18 cellular contexts compared by ENCODE assay signal in the genomic region with DNA sequence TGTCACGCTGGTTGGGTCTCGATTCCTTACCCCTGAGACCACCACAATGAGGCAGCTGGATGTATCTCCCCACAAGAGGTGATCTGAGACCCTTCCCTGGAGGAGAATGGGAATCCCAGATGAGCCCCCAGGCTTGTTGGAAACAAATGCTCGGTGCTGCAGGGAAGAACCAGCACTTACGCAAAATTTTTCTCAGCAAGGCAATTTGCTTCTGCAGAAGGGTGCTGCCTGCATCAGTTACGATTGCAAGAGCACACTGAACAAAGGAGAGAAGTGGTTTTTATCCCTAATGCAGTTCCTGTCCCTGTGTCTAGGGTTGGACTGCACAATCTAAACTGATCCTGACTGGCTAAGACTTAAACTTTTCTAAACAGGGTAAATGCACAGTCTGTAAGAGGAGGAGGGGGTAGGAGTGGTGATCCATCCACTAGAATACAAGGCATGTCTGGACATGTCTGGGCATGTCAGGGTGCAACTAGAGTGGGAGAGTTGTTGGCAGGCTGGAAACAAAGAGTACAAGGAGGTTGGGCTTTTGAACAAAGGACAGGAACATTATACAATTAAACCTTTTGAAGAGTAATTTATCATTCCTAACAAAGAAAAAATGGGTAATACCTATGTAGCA.
A peak's percentile ranks its signal among the peaks of the same experiment; 100 is the strongest.
DNase-seq lines count a peak whose midpoint lies in the region; ATAC-seq and TF ChIP-seq lines count a peak whose summit lies in the region.
"Had no signal": no experiment of that assay in that cellular context is flagged by ENCODE, and none has a peak within 500 bp of the region (broad histone marks: within the 10 kb centered on the region; RNA-seq: fewer than 3 reads in every experiment).

No MANE protein-coding gene starts in this region.

- no peak overlapping the region for H2BK15ac ChIP-seq in mesendoderm (replicated peaks; ENCODE audit: low read depth)

- intact Hi-C loops in HCT116 (cut with micrococcal nuclease) (no loop called here), cardiac septum (cut with DNase I) (no loop called here), posterior cingulate gyrus (cut with DNase I) (no loop called here)

- no peak overlapping the region for H3K4ac ChIP-seq in mesendoderm (ENCODE audit: low read depth, low read length)

- no peaks in the 10 kb centered on the region for H3K79me1 ChIP-seq in mesendoderm (ENCODE audit: low read length)

- TF ChIP-seq RAD21 in HCT116 (IDR thresholded peaks at IDR 0.05; ENCODE audit: low read depth): no peak

- 0 out of 4 replicates have a peak, but pooled peaks cover 0 to 6% of the 10 kb centered on the region in 2 experiments for H3K36me3 ChIP-seq in HCT116 (ENCODE audit: control insufficient read depth in 1 of 2, insufficient read depth in 2 of 2, low read length in 2 of 2)
- H3K36me3 ChIP-seq in mesendoderm (ENCODE audit: control insufficient read depth, insufficient read depth, low read length): no peaks in the 10 kb centered on the region
- H3K36me3 ChIP-seq: adrenal gland, gastrocnemius medialis, thyroid gland had no signal

- POLR2A ChIA-PET in HCT116 (lab: Charles Lee): no interaction called here

- H3K4me1 ChIP-seq in HCT116 (ENCODE audit: control insufficient read depth in 1 of 2, insufficient read depth in 2 of 2, low read length in 2 of 2) (0 out of 4 replicates have a peak, but pooled peaks cover 0 to 5% of the 10 kb centered on the region in 2 experiments), mesendoderm (ENCODE audit: control insufficient read depth, low read depth, low read length) (no peaks in the 10 kb centered on the region)
- H3K4me1 ChIP-seq: adrenal gland, gastrocnemius medialis, thyroid gland had no signal

- H3K9me3 ChIP-seq in HCT116 (ENCODE audit: control insufficient read depth in 1 of 2, insufficient read depth in 1 of 2, low read depth in 1 of 2, low read length in 2 of 2): peaks cover 0 to 38% of the 10 kb centered on the region in 2 experiments; a peak in 1 of 4 replicates
- H3K9me3 ChIP-seq: adrenal gland, gastrocnemius medialis, thyroid gland had no signal

- H4K8ac ChIP-seq in mesendoderm (ENCODE audit: low read depth, low read length): no peak overlapping the region

- H3K27me3 ChIP-seq in HCT116 (ENCODE audit: insufficient read depth, low read length): no peaks in the 10 kb centered on the region
- H3K27me3 ChIP-seq in mesendoderm (ENCODE audit: insufficient read depth, low read length, poor library complexity): no peaks in the 10 kb centered on the region
- H3K27me3 ChIP-seq: adrenal gland, gastrocnemius medialis, thyroid gland had no signal

- H4K20me1 ChIP-seq in HCT116 (ENCODE audit: insufficient read depth): no peaks in the 10 kb centered on the region

- no peak overlapping the region for H2BK120ac ChIP-seq in mesendoderm (ENCODE audit: low read depth, low read length)

- no peaks in the 10 kb centered on the region for H3K9me2 ChIP-seq in HCT116 (ENCODE audit: insufficient read depth)

- no peak overlapping the region for H3K23ac ChIP-seq in mesendoderm (ENCODE audit: low read length)

- TF ChIP-seq CTCF in HCT116 (IDR thresholded peaks at IDR 0.05 in 2 of 3, conservative IDR thresholded peaks at IDR 0.05 in 1 of 3; ENCODE audit: borderline replicate concordance in 1 of 3, insufficient read depth in 1 of 3, low read depth in 2 of 3, low read length in 2 of 3): no peak

- no peak overlapping the region for H3K18ac ChIP-seq in mesendoderm (ENCODE audit: low read length)

- WGBS in mesendoderm (ENCODE audit: extremely low coverage, insufficient coverage, low lambda C conversion rate): no CpG with 5 or more reads among the region's 5 CpGs

- in situ Hi-C loops in KBM-7 (cut with MboI; ENCODE audit: low pct_unique_long_range_greater_than_20kb, low sequenced_read_pairs): no loop called here

- no peak overlapping the region for H2AK5ac ChIP-seq in mesendoderm (ENCODE audit: low read length)

- no peak overlapping the region for H3K4me2 ChIP-seq in HCT116 (ENCODE audit: low read length)
- no peak overlapping the region for H3K4me2 ChIP-seq in mesendoderm (ENCODE audit: low read length)

- CTCF ChIA-PET in HCT116 (lab: Charles Lee): no interaction called here

- H3K4me3 ChIP-seq in HCT116 (replicated peaks in 1 of 2; ENCODE audit: low read depth in 1 of 2, low read length in 2 of 2): no peak overlapping the region
- H3K4me3 ChIP-seq in mesendoderm (ENCODE audit: low read length): peak overlapping the region; percentile 10
- H3K4me3 ChIP-seq: adrenal gland, gastrocnemius medialis, thyroid gland had no signal

- H3K27ac ChIP-seq in HCT116 (ENCODE audit: low read depth, low read length) (peak overlapping the region; percentile 14), mesendoderm (ENCODE audit: low read depth, low read length) (no peak overlapping the region)
- H3K27ac ChIP-seq: adrenal gland, gastrocnemius medialis, thyroid gland had no signal

- H3K56ac ChIP-seq in mesendoderm (ENCODE audit: low read length): no peak overlapping the region

- H4K5ac ChIP-seq in mesendoderm (ENCODE audit: low read length): no peak overlapping the region

- H2AFZ ChIP-seq in HCT116 (ENCODE audit: low read depth, low read length, poor library complexity, severe bottlenecking): no peak overlapping the region

- BruUV-seq in HCT116 (replicated peaks; lab: Mats Ljungman, UMichigan): no TSS peak

- ATAC-seq in HCT116: no peak
- ATAC-seq: gastrocnemius medialis, natural killer cell had no signal

- H2BK5ac ChIP-seq in mesendoderm (ENCODE audit: low read length): no peak overlapping the region

- H3K79me2 ChIP-seq in HCT116 (ENCODE audit: insufficient read depth, low read length) (no peaks in the 10 kb centered on the region), mesendoderm (ENCODE audit: control insufficient read depth, insufficient read depth, low read length) (no peaks in the 10 kb centered on the region)

- no peak overlapping the region for H3K9ac ChIP-seq in HCT116 (ENCODE audit: low read length)
- H3K9ac ChIP-seq in mesendoderm (ENCODE audit: low read length): no peak overlapping the region

- TF ChIP-seq POLR2A in HCT116 (IDR thresholded peaks at IDR 0.05; ENCODE audit: borderline replicate concordance, extremely low read depth, insufficient read depth, insufficient read length): no peak

- RAD21 ChIA-PET in HCT116 (lab: Charles Lee; ENCODE audit: low non-redundant PET in 1 of 2, low total read pairs in 2 of 2, uncharacterized antibody in 2 of 2, unreplicated experiment in 2 of 2): no interaction called here

- DNase-seq in HCT116 (ENCODE audit: low read depth, low spot score): no peak
- peak; percentile 38 for DNase-seq in KBM-7
- peak; percentile 27 for DNase-seq in amniotic epithelial cell (ENCODE audit: low read depth)
- peak; percentile 41 for DNase-seq in mesendoderm
- DNase-seq in cardiac septum (ENCODE audit: low spot score): no peak
- DNase-seq in posterior cingulate gyrus: no peak
- no peak for DNase-seq in DMS153 treated with DMSO at 0.1 percent for 48 hours (lab: John Stamatoyannopoulos, UW; ENCODE audit: unreplicated experiment)
- DNase-seq: gastrocnemius medialis; GF-D8; natural killer cell; NCI-H1092; NCI-H2081 treated with DMSO at 0.1 percent for 48 hours; NCI-H510A; stimulated activated CD4-positive, alpha-beta T cell treated with anti-CD3 and anti-CD28 coated beads, Interleukin-1b, Interleukin-23, amount 100 ng/mL, for 48 hours; stimulated activated naive CD4-positive, alpha-beta T cell treated with Interleukin-2 at 50 U/mL for 16 hours; T1000 had no signal

TF ChIP-seq in HCT116, 20 proteins besides CTCF, POLR2A, EP300 and RAD21:
- TF ChIP-seq EGR1 (IDR thresholded peaks at IDR 0.05; ENCODE audit: low read depth): no peak
- TF ChIP-seq, protein P1, sequence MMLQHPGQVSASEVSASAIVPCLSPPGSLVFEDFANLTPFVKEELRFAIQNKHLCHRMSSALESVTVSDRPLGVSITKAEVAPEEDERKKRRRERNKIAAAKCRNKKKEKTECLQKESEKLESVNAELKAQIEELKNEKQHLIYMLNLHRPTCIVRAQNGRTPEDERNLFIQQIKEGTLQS (IDR thresholded peaks at IDR 0.05): no peak
- TF ChIP-seq CBX3 (IDR thresholded peaks at IDR 0.05; ENCODE audit: low read depth): peak; percentile 94
- TF ChIP-seq EZH2phosphoT487 (IDR thresholded peaks at IDR 0.05; ENCODE audit: borderline replicate concordance): no peak
- TF ChIP-seq TCF7L2 (IDR thresholded peaks at IDR 0.05; ENCODE audit: borderline replicate concordance, extremely low read depth, insufficient read depth, insufficient read length): no peak
- TF ChIP-seq EZH2 (IDR thresholded peaks at IDR 0.05): no peak
- no peak for TF ChIP-seq SIN3A (IDR thresholded peaks at IDR 0.05; ENCODE audit: low read depth)
- TF ChIP-seq POLR2AphosphoS5 (IDR thresholded peaks at IDR 0.05; ENCODE audit: low read depth, low read length): no peak
- TF ChIP-seq ELF1 (IDR thresholded peaks at IDR 0.05; ENCODE audit: borderline replicate concordance, low read depth): no peak
- TF ChIP-seq, protein P2, sequence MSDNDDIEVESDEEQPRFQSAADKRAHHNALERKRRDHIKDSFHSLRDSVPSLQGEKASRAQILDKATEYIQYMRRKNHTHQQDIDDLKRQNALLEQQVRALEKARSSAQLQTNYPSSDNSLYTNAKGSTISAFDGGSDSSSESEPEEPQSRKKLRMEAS (IDR thresholded peaks at IDR 0.05): 0 out of 2 replicates have a peak, but pooled peaks have one; percentile 22
- no peak for TF ChIP-seq FOSL1 (IDR thresholded peaks at IDR 0.05; ENCODE audit: low read depth)
TF ChIP-seq in HCT116: peak in this region for 2.

Comparison
In these comparisons a context has a peak if more than half of its experiments do, and no peak if none do; other contexts are left out.
1. DNase-seq: peak in KBM-7 (single experiment), amniotic epithelial cell (single experiment) and mesendoderm (single experiment); none in HCT116 (single experiment), cardiac septum (single experiment), posterior cingulate gyrus (0 of 10) and DMS153 treated with DMSO at 0.1 percent for 48 hours (single experiment).